Comparison of ENCODE assay signal across 11 cellular contexts in genomic region chr13:46804391-46804815, GRCh38. TPM values are rescaled to one million over a fixed set of nuclear protein-coding genes. Genes with fewer than 3 reads are reported as not detected.
DNase-seq lines count a peak whose midpoint lies in the region; ATAC-seq and TF ChIP-seq lines count a peak whose summit lies in the region.
"Had no signal": no experiment of that assay in that cellular context is flagged by ENCODE, and none has a peak within 500 bp of the region (broad histone marks: within the 10 kb centered on the region; RNA-seq: fewer than 3 reads in every experiment).

No MANE protein-coding gene starts in this region.

- no peaks in the 10 kb centered on the region for H3K36me3 ChIP-seq in spleen
- H3K36me3 ChIP-seq: left ventricle myocardium inferior had no signal

- no peak overlapping the region for H3K27ac ChIP-seq in spleen
- H3K27ac ChIP-seq: left ventricle myocardium inferior had no signal

- no peak for TF ChIP-seq CTCF in fibroblast of the aortic adventitia (IDR thresholded peaks at IDR 0.05; ENCODE audit: insufficient read depth, low read length)
- no peak for TF ChIP-seq CTCF in GM13976 (IDR thresholded peaks at IDR 0.05; ENCODE audit: borderline replicate concordance, control extremely low read depth, extremely low read depth, insufficient read depth, missing control alignments)
- no peak for TF ChIP-seq CTCF in spleen (IDR thresholded peaks at IDR 0.05 in 8 of 11, conservative IDR thresholded peaks at IDR 0.05 in 3 of 11)

- intact Hi-C loops in spleen (cut with DNase I; ENCODE audit: low total_unique reads), result no loop called here

- no peaks in the 10 kb centered on the region for H3K9me3 ChIP-seq in spleen
- H3K9me3 ChIP-seq: left ventricle myocardium inferior had no signal

- in situ Hi-C loops in GM13976 (cut with MboI; ENCODE audit: low sequenced_read_pairs, unreplicated experiment), result no loop called here

- WGBS in spleen, 5 donors, result 91 to 100% (median 97%) methylated on average over 3 of the region's 3 CpGs

- no peaks in the 10 kb centered on the region for H3K9me3 Mint-ChIP-seq in stimulated activated naive CD8-positive, alpha-beta T cell treated with anti-CD3 and anti-CD28 coated beads, Interleukin-15, amount 100 ng/mL, for 72 hours

- ATAC-seq in stimulated activated naive CD8-positive, alpha-beta T cell treated with anti-CD3 and anti-CD28 coated beads, Interleukin-15, Interleukin-2, amounts not matched to agents 100 U/mL and 50 U/mL, for 24 hours, result peak; percentile 59
- ATAC-seq in stimulated activated naive CD8-positive, alpha-beta T cell treated with anti-CD3 and anti-CD28 coated beads, Interleukin-15, amount 100 ng/mL, for 72 hours, result no peak

- H3K4me3 ChIP-seq in fibroblast of the aortic adventitia (ENCODE audit: low read depth, low read length) (no peak overlapping the region), spleen (no peak overlapping the region)
- H3K4me3 ChIP-seq: left ventricle myocardium inferior had no signal

- H3K4me1 Mint-ChIP-seq in stimulated activated naive CD8-positive, alpha-beta T cell treated with anti-CD3 and anti-CD28 coated beads, Interleukin-15, amount 100 ng/mL, for 72 hours, result no peaks in the 10 kb centered on the region

- H3K27me3 Mint-ChIP-seq in stimulated activated naive CD8-positive, alpha-beta T cell treated with anti-CD3 and anti-CD28 coated beads, Interleukin-15, amount 100 ng/mL, for 72 hours, result no peaks in the 10 kb centered on the region

- H3K27me3 ChIP-seq in spleen (replicated peaks in 1 of 7), result peaks cover 0 to under 1% (median 0%) of the 10 kb centered on the region in 7 donors

- TF ChIP-seq POLR2A in spleen (IDR thresholded peaks at IDR 0.05), result no peak

- no peak overlapping the region for H3K4me3 Mint-ChIP-seq in stimulated activated naive CD8-positive, alpha-beta T cell treated with anti-CD3 and anti-CD28 coated beads, Interleukin-15, amount 100 ng/mL, for 72 hours
- H3K4me3 Mint-ChIP-seq: activated naive CD8-positive, alpha-beta T cell had no signal

- DNase-seq in stimulated activated naive CD8-positive, alpha-beta T cell treated with anti-CD3 and anti-CD28 coated beads, Interleukin-15, Interleukin-2, amounts not matched to agents 100 U/mL and 50 U/mL, for 24 hours, result no peak
- DNase-seq in stimulated activated naive CD8-positive, alpha-beta T cell treated with anti-CD3 and anti-CD28 coated beads, Interleukin-15, amount 100 ng/mL, for 72 hours, result no peak
- DNase-seq in SW 1271 (lab: John Stamatoyannopoulos, UW), result peak; percentile 82 to 85
- DNase-seq in fibroblast of the aortic adventitia (ENCODE audit: low read depth), result peak; percentile 80
- no peak for DNase-seq in T-helper 1 cell
- no peak for DNase-seq in GM13976 (ENCODE audit: low spot score)
- no peak for DNase-seq in spleen
- DNase-seq in pons (ENCODE audit: low spot score), result no peak
- DNase-seq: left ventricle myocardium inferior, NCI-H446 had no signal

- H3K27ac Mint-ChIP-seq in stimulated activated naive CD8-positive, alpha-beta T cell treated with anti-CD3 and anti-CD28 coated beads, Interleukin-15, amount 100 ng/mL, for 72 hours, result no peak overlapping the region
- H3K27ac Mint-ChIP-seq: activated naive CD8-positive, alpha-beta T cell had no signal

- no peaks in the 10 kb centered on the region for H3K4me1 ChIP-seq in spleen
- H3K4me1 ChIP-seq: left ventricle myocardium inferior had no signal

RNA-seq across cellular contexts. Expression of gene ESD, which starts 7.4 kb away (rescaled TPM):
- total RNA-seq in fibroblast of the aortic adventitia (ENCODE audit: low replicate concordance), result 141 and 176 TPM in 2 replicates
- 10 to 100 TPM; 52.3 to 85.5 (median 61.5) TPM for total RNA-seq in spleen
- polyA plus RNA-seq in spleen, result 10 to 100 TPM; 64.7 to 78.0 (median 65.0) TPM

Comparison
In these comparisons a context has a peak if more than half of its experiments do, and no peak if none do; other contexts are left out.
1. DNase-seq: peak in SW 1271 (2 of 2) and fibroblast of the aortic adventitia (single experiment); none in stimulated activated naive CD8-positive, alpha-beta T cell treated with anti-CD3 and anti-CD28 coated beads, Interleukin-15, Interleukin-2, amounts not matched to agents 100 U/mL and 50 U/mL, for 24 hours (single experiment), stimulated activated naive CD8-positive, alpha-beta T cell treated with anti-CD3 and anti-CD28 coated beads, Interleukin-15, amount 100 ng/mL, for 72 hours (0 of 2), T-helper 1 cell (0 of 5), GM13976 (single experiment), spleen (single experiment) and pons (single experiment).